ENCODE assay signal across 8 cellular contexts in the genomic region with DNA sequence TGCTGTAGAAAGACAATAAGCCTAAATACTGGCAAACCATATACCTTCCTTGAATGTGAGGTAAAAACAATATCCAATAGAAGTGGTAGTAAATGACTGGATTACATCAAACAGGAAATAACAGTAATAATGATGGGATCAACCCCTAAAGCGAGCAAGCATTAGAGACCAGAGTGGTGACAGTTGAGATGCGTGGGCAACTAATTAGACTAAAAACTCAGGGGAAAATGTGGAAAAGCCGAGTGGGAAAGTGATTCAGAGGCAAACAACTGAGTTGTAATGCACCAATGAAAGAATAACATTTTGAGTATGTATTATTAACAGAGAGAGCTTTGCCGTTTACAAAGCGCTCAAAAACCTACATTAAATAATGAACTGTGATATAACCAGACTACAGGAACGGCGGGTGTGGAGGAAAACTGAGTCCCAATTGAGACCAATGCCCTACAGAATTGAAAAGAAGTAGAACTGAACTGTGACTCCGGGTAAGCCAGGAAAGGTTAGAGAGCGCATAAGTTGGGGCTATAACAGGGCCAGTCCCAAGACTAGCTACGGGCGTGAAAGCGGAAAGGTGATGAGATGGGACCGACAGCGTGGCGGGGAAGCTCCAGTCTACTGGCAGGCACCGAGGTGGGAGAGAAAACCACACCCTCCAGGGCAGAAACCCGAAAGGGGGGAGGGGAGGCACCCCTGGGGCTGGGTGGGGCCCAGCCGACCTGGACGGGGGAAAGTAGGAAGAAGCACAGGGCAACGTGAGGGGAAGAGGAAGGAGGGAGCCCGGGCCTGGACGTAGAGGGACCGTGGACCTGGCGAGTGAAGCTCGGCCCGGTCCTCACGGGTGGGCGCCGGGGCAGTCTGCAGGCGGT. TPM values are rescaled to one million over a fixed set of nuclear protein-coding genes. Genes with fewer than 3 reads are reported as not detected.
DNase-seq lines count a peak whose midpoint lies in the region; ATAC-seq and TF ChIP-seq lines count a peak whose summit lies in the region.

No MANE protein-coding gene starts in this region.

- ATAC-seq in GM18498 (IDR thresholded peaks at IDR 0.05; ENCODE audit: unreplicated experiment) (peak; percentile 35), HG02623 (IDR thresholded peaks at IDR 0.05; ENCODE audit: unreplicated experiment) (peak; percentile 21)

- intact Hi-C loops in dorsolateral prefrontal cortex (cut with DNase I) = loop anchor here (1.0 to 10.0 kb wide), 4 partner anchors 78 to 233 kb away; a partner anchor contains a TSS

- peak overlapping the region; percentile 93 for H3K4me3 Mint-ChIP-seq in mesothelial cell of epicardium

- DNase-seq in NCI-H146 (lab: John Stamatoyannopoulos, UW) (peak; percentile 79), dorsolateral prefrontal cortex (peak in 5 of 10 donors; percentile 11 to 57 (median 29)), mesothelial cell of epicardium (ENCODE audit: low spot score in 2 of 2, unreplicated experiment in 2 of 2) (peak; percentile 23 to 52), hippocampal formation (lab: John Stamatoyannopoulos, UW) (no peak)
- peak; percentile 48 to 56 for DNase-seq in activated CD4-positive, alpha-beta T cell treated with anti-CD3 and anti-CD28 coated beads for 4 hours
- peak; percentile 5 to 31 for DNase-seq in stimulated activated CD8-positive, alpha-beta memory T cell treated with anti-CD3 and anti-CD28 coated beads, Interleukin-4, amount 100 ng/mL, for 1 hour (ENCODE audit: low read depth in 2 of 2, low spot score in 1 of 2)

- peak overlapping the region; percentile 100 for H3K27ac Mint-ChIP-seq in mesothelial cell of epicardium

- peaks cover 32% of the 10 kb centered on the region for H3K4me1 Mint-ChIP-seq in mesothelial cell of epicardium

- H3K27me3 Mint-ChIP-seq in mesothelial cell of epicardium (ENCODE audit: low read depth) = no peaks in the 10 kb centered on the region

- H3K9me3 Mint-ChIP-seq in mesothelial cell of epicardium = no peaks in the 10 kb centered on the region

- peak overlapping the region; percentile 36 to 100 (median 97) for H3K27ac ChIP-seq in dorsolateral prefrontal cortex

- H3K4me3 ChIP-seq in dorsolateral prefrontal cortex = peak overlapping the region; percentile 71 to 100 (median 98)

- no peak for TF ChIP-seq CTCF in dorsolateral prefrontal cortex (IDR thresholded peaks at IDR 0.05 in 54 of 56, conservative IDR thresholded peaks at IDR 0.05 in 2 of 56; ENCODE audit: low read depth in 1 of 56, partially characterized antibody in 56 of 56)
- TF ChIP-seq CTCF in mesothelial cell of epicardium (IDR thresholded peaks at IDR 0.05; ENCODE audit: unreplicated experiment) = no peak

- no peaks in the 10 kb centered on the region for H3K27me3 ChIP-seq in dorsolateral prefrontal cortex

- H3K36me3 Mint-ChIP-seq in mesothelial cell of epicardium = peaks cover 3% of the 10 kb centered on the region

RNA-seq across cellular contexts. Expression of a gene that starts 0.6 kb away (rescaled TPM):
- total RNA-seq in dorsolateral prefrontal cortex (10 to 100 TPM; 28.4 to 75.5 (median 43.4) TPM), mesothelial cell of epicardium (51.5 to 56.4 TPM (median 52.2 TPM) in 3 replicates)

Comparison
In these comparisons a context has a peak if more than half of its experiments do, and no peak if none do; other contexts are left out.
1. DNase-seq: peak in NCI-H146 (single experiment), activated CD4-positive, alpha-beta T cell treated with anti-CD3 and anti-CD28 coated beads for 4 hours (2 of 2), mesothelial cell of epicardium (2 of 2) and stimulated activated CD8-positive, alpha-beta memory T cell treated with anti-CD3 and anti-CD28 coated beads, Interleukin-4, amount 100 ng/mL, for 1 hour (2 of 2); none in hippocampal formation (0 of 2).